ENCODE assay signal across 8 cellular contexts in the genomic region with DNA sequence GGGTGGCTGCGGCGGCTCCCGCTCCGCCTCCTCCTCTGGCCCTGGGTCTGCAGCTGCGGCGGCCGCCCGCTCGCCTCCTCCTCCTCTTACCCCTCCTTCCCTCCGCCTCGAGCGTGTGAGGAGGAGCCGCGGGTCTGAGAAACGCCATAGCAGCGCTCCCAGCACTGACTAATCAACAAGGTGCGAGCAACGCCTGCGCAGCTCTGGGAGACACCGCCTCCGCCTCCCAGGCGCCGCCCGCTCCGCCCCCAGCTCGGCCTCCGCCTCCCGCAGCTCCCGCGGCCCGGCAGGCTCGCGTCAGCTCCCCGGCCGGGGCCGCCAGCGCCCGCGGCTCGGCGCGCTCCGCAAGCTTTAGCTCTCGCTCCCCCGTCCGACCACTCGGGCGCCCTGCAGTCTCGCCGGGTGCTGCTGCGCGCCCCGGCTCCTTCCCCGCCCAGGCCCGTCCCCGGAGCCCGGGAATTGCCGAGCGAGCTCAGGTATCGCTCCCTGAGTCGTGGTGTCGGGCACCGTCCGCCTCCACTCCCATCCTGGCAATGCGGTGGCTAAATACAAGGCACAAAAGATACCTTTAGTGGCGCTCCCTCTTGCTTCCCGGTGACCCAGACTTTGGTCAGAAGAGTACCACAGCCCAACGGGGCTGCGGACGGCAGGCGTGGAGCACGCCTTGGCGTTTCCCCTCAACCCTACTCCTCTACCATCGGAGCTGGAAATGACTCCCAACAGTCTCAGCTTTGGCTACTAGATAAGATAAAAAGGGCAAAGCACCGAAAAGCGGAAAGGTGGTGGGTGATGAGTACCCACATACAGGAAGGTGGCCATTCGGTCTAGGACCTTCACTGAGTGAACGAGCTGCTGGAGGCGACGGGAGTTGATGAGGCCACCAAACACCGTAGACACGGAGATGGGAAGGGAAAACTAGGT. TPM values are rescaled to one million over a fixed set of nuclear protein-coding genes. Genes with fewer than 3 reads are reported as not detected.
A peak's percentile ranks its signal among the peaks of the same experiment; 100 is the strongest.
DNase-seq lines count a peak whose midpoint lies in the region; ATAC-seq and TF ChIP-seq lines count a peak whose summit lies in the region.

A gene (minus strand): TSS at position 170 of the 921 bp plus-strand sequence. CDS start 454 bp downstream, outside the sequence.

- peak; percentile 89 for ATAC-seq in RWPE2 (ENCODE audit: low read depth)
- ATAC-seq in stimulated activated naive CD8-positive, alpha-beta T cell treated with anti-CD3 and anti-CD28 coated beads, Interleukin-15, amount 100 ng/mL, for 72 hours: peak; percentile 93

- no peaks in the 10 kb centered on the region for H3K9me3 ChIP-seq in RWPE2 (ENCODE audit: severe bottlenecking)

- H3K27me3 Mint-ChIP-seq in nephron progenitor cell (ENCODE audit: low read depth, poor library complexity): peaks cover 21% of the 10 kb centered on the region
- H3K27me3 Mint-ChIP-seq in stimulated activated naive CD8-positive, alpha-beta T cell treated with anti-CD3 and anti-CD28 coated beads, Interleukin-15, amount 100 ng/mL, for 72 hours: peaks cover 78% of the 10 kb centered on the region

- H3K9me3 Mint-ChIP-seq in nephron progenitor cell: no peaks in the 10 kb centered on the region
- no peaks in the 10 kb centered on the region for H3K9me3 Mint-ChIP-seq in stimulated activated naive CD8-positive, alpha-beta T cell treated with anti-CD3 and anti-CD28 coated beads, Interleukin-15, amount 100 ng/mL, for 72 hours

- no peaks in the 10 kb centered on the region for H3K36me3 ChIP-seq in RWPE2 (ENCODE audit: low read depth)

- DNase-seq in ELF-1 (ENCODE audit: low read depth, low spot score): peak; percentile 97
- DNase-seq in H4 (ENCODE audit: low spot score): peak; percentile 96
- peak; percentile 89 for DNase-seq in LNCaP clone FGC (ENCODE audit: low read depth)
- DNase-seq in RWPE2 (ENCODE audit: low spot score): peak; percentile 94
- DNase-seq in activated effector memory CD4-positive, alpha-beta T cell treated with anti-CD3 and anti-CD28 coated beads, Interleukin-2, amount 50 U/mL, for 16 hours: peak; percentile 88
- DNase-seq in fibroblast of the conjunctiva (ENCODE audit: low read depth): peak; percentile 97
- peak; percentile 93 for DNase-seq in nephron progenitor cell
- peak; percentile 79 to 86 for DNase-seq in stimulated activated naive CD8-positive, alpha-beta T cell treated with anti-CD3 and anti-CD28 coated beads, Interleukin-15, amount 100 ng/mL, for 72 hours

- H3K4me1 Mint-ChIP-seq in nephron progenitor cell: peaks cover 41% of the 10 kb centered on the region
- peaks cover 32% of the 10 kb centered on the region for H3K4me1 Mint-ChIP-seq in stimulated activated naive CD8-positive, alpha-beta T cell treated with anti-CD3 and anti-CD28 coated beads, Interleukin-15, amount 100 ng/mL, for 72 hours

- H3K27ac Mint-ChIP-seq in nephron progenitor cell: peak within 1 kb of the TSS; percentile 89
- no peak within 1 kb of the TSS for H3K27ac Mint-ChIP-seq in stimulated activated naive CD8-positive, alpha-beta T cell treated with anti-CD3 and anti-CD28 coated beads, Interleukin-15, amount 100 ng/mL, for 72 hours

- no peaks in the 10 kb centered on the region for H3K36me3 Mint-ChIP-seq in nephron progenitor cell (ENCODE audit: low read depth)

- H3K27me3 ChIP-seq in RWPE2 (ENCODE audit: insufficient read depth, poor library complexity, severe bottlenecking): no peaks in the 10 kb centered on the region

- H3K27ac ChIP-seq in RWPE2 (ENCODE audit: poor library complexity, severe bottlenecking): peak within 1 kb of the TSS; percentile 48

- no peaks in the 10 kb centered on the region for H3K4me1 ChIP-seq in RWPE2 (ENCODE audit: insufficient read depth, poor library complexity, severe bottlenecking)

- H3K4me3 Mint-ChIP-seq in nephron progenitor cell: peak within 1 kb of the TSS; percentile 94
- peak within 1 kb of the TSS; percentile 82 to 84 for H3K4me3 Mint-ChIP-seq in stimulated activated naive CD8-positive, alpha-beta T cell treated with anti-CD3 and anti-CD28 coated beads, Interleukin-15, amount 100 ng/mL, for 72 hours

- TF ChIP-seq CTCF in LNCaP clone FGC (IDR thresholded peaks at IDR 0.05; ENCODE audit: control insufficient read depth, extremely low read depth, insufficient read depth): peak; percentile 83
- TF ChIP-seq CTCF in RWPE2 (IDR thresholded peaks at IDR 0.05; ENCODE audit: poor library complexity, severe bottlenecking): peak; percentile 86
- TF ChIP-seq CTCF in nephron progenitor cell (IDR thresholded peaks at IDR 0.05): no peak

- H3K4me3 ChIP-seq in LNCaP clone FGC (ENCODE audit: low read depth, low read length) (peak within 1 kb of the TSS; percentile 58), RWPE2 (ENCODE audit: severe bottlenecking) (peak within 1 kb of the TSS; percentile 68)

RNA-seq across cellular contexts. Expression of the gene that starts here (rescaled TPM):
- 3.1 and 10.4 TPM in 2 replicates for total RNA-seq in H4 (2014; rRNA removed; shearing (Covaris generic))

Comparison
In these comparisons a context has a peak if more than half of its experiments do, and no peak if none do; other contexts are left out.
1. Peak in every context shown above with its lines: DNase-seq, ATAC-seq, H3K4me3 ChIP-seq and H3K27ac ChIP-seq.